25 cellular contexts compared by ENCODE assay signal in the genomic region with DNA sequence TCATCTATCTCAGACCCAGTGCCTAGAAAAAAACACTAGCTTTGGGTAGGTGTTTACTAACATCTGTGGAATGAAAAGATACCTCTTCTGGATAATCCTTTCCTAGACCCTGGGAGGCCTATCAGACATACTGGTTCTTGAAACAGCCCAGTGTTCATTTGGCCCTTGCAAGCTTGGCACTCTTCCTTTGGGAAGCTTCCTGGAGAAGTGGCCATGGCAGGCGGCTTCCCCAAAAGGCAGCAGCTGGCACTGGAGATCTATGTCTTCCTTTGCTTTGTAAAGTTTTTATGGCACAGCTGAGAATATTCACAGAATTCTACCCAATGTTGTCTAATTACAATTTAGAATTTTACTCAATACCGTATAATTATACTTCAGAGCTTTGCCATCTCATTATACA.
"Had no signal": no experiment of that assay in that cellular context is flagged by ENCODE, and none has a peak within 500 bp of the region (broad histone marks: within the 10 kb centered on the region; RNA-seq: fewer than 3 reads in every experiment).

No MANE protein-coding gene starts in this region.

- H3K27ac Mint-ChIP-seq: activated CD4-positive, alpha-beta memory T cell treated with anti-CD3 and anti-CD28 coated beads for 36 hours; activated CD4-positive, alpha-beta T cell treated with anti-CD3 and anti-CD28 coated beads for 36 hours; activated CD4-positive, alpha-beta T cell treated with anti-CD3 and anti-CD28 coated beads, Interleukin-2, amount 10 ng/mL, durations not matched to agents 24 days and 14 days; activated CD8-positive, alpha-beta memory T cell treated with anti-CD3 and anti-CD28 coated beads, Interleukin-2, amount 10 ng/mL, durations not matched to agents 7 days and 5 days; activated CD8-positive, alpha-beta T cell treated with anti-CD3 and anti-CD28 coated beads, Interleukin-2, amount 10 ng/mL, durations not matched to agents 7 days and 5 days; activated naive CD4-positive, alpha-beta T cell treated with anti-CD3 and anti-CD28 coated beads, Interleukin-2, amount 10 ng/mL, durations not matched to agents 7 days and 5 days; activated naive CD4-positive, alpha-beta T cell treated with anti-CD3 and anti-CD28 coated beads, Interleukin-2, amount 50 U/mL, for 72 hours; activated naive CD8-positive, alpha-beta T cell treated with anti-CD3 and anti-CD28 coated beads, Interleukin-2, amount 10 ng/mL, durations not matched to agents 7 days and 5 days; activated T-cell treated with anti-CD3 and anti-CD28 coated beads, Interleukin-2, amount 50 U/mL, for 24 hours; activated T-cell treated with anti-CD3 and anti-CD28 coated beads, Interleukin-2, amount 50 U/mL, for 72 hours had no signal

- H3K4me3 Mint-ChIP-seq: activated CD4-positive, alpha-beta memory T cell treated with anti-CD3 and anti-CD28 coated beads for 36 hours; activated CD4-positive, alpha-beta T cell treated with anti-CD3 and anti-CD28 coated beads for 36 hours; activated CD4-positive, alpha-beta T cell treated with anti-CD3 and anti-CD28 coated beads, Interleukin-2, amount 10 ng/mL, durations not matched to agents 24 days and 14 days; activated CD8-positive, alpha-beta memory T cell treated with anti-CD3 and anti-CD28 coated beads, Interleukin-2, amount 10 ng/mL, durations not matched to agents 7 days and 5 days; activated CD8-positive, alpha-beta T cell treated with anti-CD3 and anti-CD28 coated beads, Interleukin-2, amount 10 ng/mL, durations not matched to agents 7 days and 5 days; activated naive CD4-positive, alpha-beta T cell treated with anti-CD3 and anti-CD28 coated beads, Interleukin-2, amount 10 ng/mL, durations not matched to agents 7 days and 5 days; activated naive CD8-positive, alpha-beta T cell treated with anti-CD3 and anti-CD28 coated beads, Interleukin-2, amount 10 ng/mL, durations not matched to agents 7 days and 5 days; activated T-cell treated with anti-CD3 and anti-CD28 coated beads, Interleukin-2, amount 50 U/mL, for 24 hours; activated T-cell treated with anti-CD3 and anti-CD28 coated beads, Interleukin-2, amount 50 U/mL, for 72 hours; central memory CD8-positive, alpha-beta T cell had no signal

- H3K4me1 Mint-ChIP-seq: activated CD4-positive, alpha-beta T cell treated with anti-CD3 and anti-CD28 coated beads for 36 hours; activated CD4-positive, alpha-beta T cell treated with anti-CD3 and anti-CD28 coated beads, Interleukin-2, amount 10 ng/mL, durations not matched to agents 24 days and 14 days; activated CD8-positive, alpha-beta memory T cell treated with anti-CD3 and anti-CD28 coated beads, Interleukin-2, amount 10 ng/mL, durations not matched to agents 7 days and 5 days; activated naive CD4-positive, alpha-beta T cell treated with anti-CD3 and anti-CD28 coated beads, Interleukin-2, amount 10 ng/mL, durations not matched to agents 7 days and 5 days; activated naive CD8-positive, alpha-beta T cell treated with anti-CD3 and anti-CD28 coated beads, Interleukin-2, amount 10 ng/mL, durations not matched to agents 7 days and 5 days; central memory CD8-positive, alpha-beta T cell had no signal

- H3K36me3 Mint-ChIP-seq: activated CD4-positive, alpha-beta memory T cell treated with anti-CD3 and anti-CD28 coated beads for 36 hours; activated CD8-positive, alpha-beta memory T cell treated with anti-CD3 and anti-CD28 coated beads, Interleukin-2, amount 10 ng/mL, durations not matched to agents 7 days and 5 days; activated naive CD4-positive, alpha-beta T cell treated with anti-CD3 and anti-CD28 coated beads, Interleukin-2, amount 10 ng/mL, durations not matched to agents 7 days and 5 days; activated naive CD8-positive, alpha-beta T cell treated with anti-CD3 and anti-CD28 coated beads, Interleukin-2, amount 10 ng/mL, durations not matched to agents 7 days and 5 days had no signal

- DNase-seq: activated CD4-positive, alpha-beta memory T cell treated with anti-CD3 and anti-CD28 coated beads for 36 hours; activated CD4-positive, alpha-beta T cell treated with anti-CD3 and anti-CD28 coated beads for 36 hours; activated CD4-positive, alpha-beta T cell treated with anti-CD3 and anti-CD28 coated beads, Interleukin-2, amount 10 ng/mL, durations not matched to agents 24 days and 14 days; activated CD4-positive, CD25-positive, alpha-beta regulatory T cell; activated CD4-positive, CD25-positive, alpha-beta regulatory T cell treated with anti-CD3 and anti-CD28 coated beads, Interleukin-2, amount 50 U/mL, for 72 hours; activated CD8-positive, alpha-beta memory T cell treated with anti-CD3 and anti-CD28 coated beads, Interleukin-2, amount 10 ng/mL, durations not matched to agents 7 days and 5 days; activated CD8-positive, alpha-beta memory T cell treated with anti-CD3 and anti-CD28 coated beads, Interleukin-2, amount 50 U/mL, for 4 hours; activated CD8-positive, alpha-beta T cell treated with anti-CD3 and anti-CD28 coated beads, Interleukin-2, amount 10 ng/mL, durations not matched to agents 7 days and 5 days; activated gamma-delta T cell; activated naive CD4-positive, alpha-beta T cell; activated naive CD4-positive, alpha-beta T cell treated with anti-CD3 and anti-CD28 coated beads, Interleukin-2, amount 10 ng/mL, durations not matched to agents 7 days and 5 days; activated naive CD8-positive, alpha-beta T cell treated with anti-CD3 and anti-CD28 coated beads, Interleukin-2, amount 10 ng/mL, durations not matched to agents 7 days and 5 days; activated T-cell treated with anti-CD3 and anti-CD28 coated beads, Interleukin-2, amount 50 U/mL, for 24 hours; activated T-cell treated with anti-CD3 and anti-CD28 coated beads, Interleukin-2, amount 50 U/mL, for 72 hours; brain microvascular endothelial cell; colonic mucosa; effector CD8-positive, alpha-beta T cell; esophagus squamous epithelium; foreskin melanocyte; T-helper 1 cell; T-helper 2 cell had no signal

- H3K9me3 Mint-ChIP-seq: activated naive CD8-positive, alpha-beta T cell treated with anti-CD3 and anti-CD28 coated beads, Interleukin-2, amount 10 ng/mL, durations not matched to agents 7 days and 5 days had no signal

- H3K27me3 Mint-ChIP-seq: activated CD4-positive, alpha-beta memory T cell treated with anti-CD3 and anti-CD28 coated beads for 36 hours; activated CD4-positive, alpha-beta T cell treated with anti-CD3 and anti-CD28 coated beads, Interleukin-2, amount 10 ng/mL, durations not matched to agents 24 days and 14 days; activated CD8-positive, alpha-beta memory T cell treated with anti-CD3 and anti-CD28 coated beads, Interleukin-2, amount 10 ng/mL, durations not matched to agents 7 days and 5 days; activated naive CD4-positive, alpha-beta T cell treated with anti-CD3 and anti-CD28 coated beads, Interleukin-2, amount 10 ng/mL, durations not matched to agents 7 days and 5 days; activated T-cell treated with anti-CD3 and anti-CD28 coated beads, Interleukin-2, amount 50 U/mL, for 24 hours; central memory CD8-positive, alpha-beta T cell had no signal

- H3K9me3 ChIP-seq: ascending aorta, colonic mucosa, esophagus squamous epithelium had no signal

- ATAC-seq: activated CD4-positive, alpha-beta T cell treated with anti-CD3 and anti-CD28 coated beads for 36 hours; activated CD8-positive, alpha-beta memory T cell treated with anti-CD3 and anti-CD28 coated beads, Interleukin-2, amount 10 ng/mL, durations not matched to agents 7 days and 5 days; activated CD8-positive, alpha-beta T cell treated with anti-CD3 and anti-CD28 coated beads, Interleukin-2, amount 10 ng/mL, durations not matched to agents 7 days and 5 days; activated naive CD4-positive, alpha-beta T cell treated with anti-CD3 and anti-CD28 coated beads, Interleukin-2, amount 50 U/mL, for 72 hours; activated T-cell treated with anti-CD3 and anti-CD28 coated beads, Interleukin-2, amount 50 U/mL, for 72 hours; gastroesophageal sphincter had no signal
